In genomic region chr12:83323866-83324265, GRCh38 we compare ENCODE assay signal across 35 cellular contexts.
"Had no signal": no experiment of that assay in that cellular context is flagged by ENCODE, and none has a peak within 500 bp of the region (broad histone marks: within the 10 kb centered on the region; RNA-seq: fewer than 3 reads in every experiment).

No MANE protein-coding gene starts in this region.

- H3K4me3 ChIP-seq: ascending aorta, breast epithelium, cardiac muscle cell, colonic mucosa, esophagus squamous epithelium, gastroesophageal sphincter, heart right ventricle had no signal

- H3K27me3 ChIP-seq: ascending aorta, breast epithelium, cardiac muscle cell, colonic mucosa, esophagus squamous epithelium, gastroesophageal sphincter, heart right ventricle had no signal

- H3K9me3 Mint-ChIP-seq: activated CD4-positive, alpha-beta memory T cell treated with anti-CD3 and anti-CD28 coated beads for 36 hours; activated CD4-positive, alpha-beta T cell treated with anti-CD3 and anti-CD28 coated beads, Interleukin-2, amount 10 ng/mL, durations not matched to agents 24 days and 14 days; activated T-helper 1 cell treated with anti-CD3 and anti-CD28 coated beads, Interleukin-12 subunit alpha, Interleukin-12 subunit beta, Interleukin-2, Interleukin-4 antibody, amounts not matched to agents 30 ng/mL and 10 ng/mL and 1 ng/mL, durations not matched to agents 14 hours and 24 hours and 36 hours; T-helper 2 cell treated with Interferon-gamma antibody and Interleukin-4, amounts not matched to agents 5 μg/mL and 100 μg/mL, for 36 hours had no signal

- H3K4me1 Mint-ChIP-seq: activated CD4-positive, alpha-beta T cell treated with anti-CD3 and anti-CD28 coated beads for 36 hours; activated CD4-positive, alpha-beta T cell treated with anti-CD3 and anti-CD28 coated beads, Interleukin-2, amount 10 ng/mL, durations not matched to agents 24 days and 14 days; activated CD8-positive, alpha-beta memory T cell treated with anti-CD3 and anti-CD28 coated beads, Interleukin-2, amount 10 ng/mL, durations not matched to agents 7 days and 5 days; T-helper 17 cell had no signal

- H3K27ac Mint-ChIP-seq: activated CD4-positive, alpha-beta memory T cell treated with anti-CD3 and anti-CD28 coated beads for 36 hours; activated CD4-positive, alpha-beta T cell treated with anti-CD3 and anti-CD28 coated beads for 36 hours; activated CD4-positive, alpha-beta T cell treated with anti-CD3 and anti-CD28 coated beads, Interleukin-2, amount 10 ng/mL, durations not matched to agents 24 days and 14 days; activated CD8-positive, alpha-beta memory T cell treated with anti-CD3 and anti-CD28 coated beads, Interleukin-2, amount 10 ng/mL, durations not matched to agents 7 days and 5 days; activated CD8-positive, alpha-beta T cell treated with anti-CD3 and anti-CD28 coated beads, Interleukin-2, amount 10 ng/mL, durations not matched to agents 7 days and 5 days; activated naive CD8-positive, alpha-beta T cell; activated T-helper 1 cell treated with anti-CD3 and anti-CD28 coated beads, Interleukin-12 subunit alpha, Interleukin-12 subunit beta, Interleukin-2, Interleukin-4 antibody, amounts not matched to agents 30 ng/mL and 10 ng/mL and 1 ng/mL, durations not matched to agents 14 hours and 24 hours and 36 hours; activated T-helper 2 cell treated with anti-CD3 and anti-CD28 coated beads, Interferon-gamma antibody, Interleukin-2, Interleukin-4, amounts not matched to agents 10 μg/mL and 5 μg/mL and 100 μg/mL, durations not matched to agents 14 hours and 24 hours and 36 hours; brain; T-helper 17 cell; T-helper 2 cell treated with Interferon-gamma antibody and Interleukin-4, amounts not matched to agents 5 μg/mL and 100 μg/mL, for 36 hours had no signal

- ATAC-seq: activated CD4-positive, alpha-beta T cell treated with anti-CD3 and anti-CD28 coated beads for 36 hours; activated CD8-positive, alpha-beta memory T cell treated with anti-CD3 and anti-CD28 coated beads, Interleukin-2, amount 10 ng/mL, durations not matched to agents 7 days and 5 days; activated CD8-positive, alpha-beta T cell treated with anti-CD3 and anti-CD28 coated beads, Interleukin-2, amount 10 ng/mL, durations not matched to agents 7 days and 5 days; gastroesophageal sphincter; heart right ventricle; T-helper 17 cell had no signal

- H3K27me3 Mint-ChIP-seq: activated CD4-positive, alpha-beta memory T cell treated with anti-CD3 and anti-CD28 coated beads for 36 hours; activated CD4-positive, alpha-beta T cell treated with anti-CD3 and anti-CD28 coated beads for 36 hours; activated CD4-positive, alpha-beta T cell treated with anti-CD3 and anti-CD28 coated beads, Interleukin-2, amount 10 ng/mL, durations not matched to agents 24 days and 14 days; activated CD8-positive, alpha-beta memory T cell treated with anti-CD3 and anti-CD28 coated beads, Interleukin-2, amount 10 ng/mL, durations not matched to agents 7 days and 5 days; activated naive CD8-positive, alpha-beta T cell; T-helper 17 cell had no signal

- H3K4me1 ChIP-seq: ascending aorta, breast epithelium, colonic mucosa, esophagus squamous epithelium, heart right ventricle had no signal

- H3K9me3 ChIP-seq: ascending aorta, breast epithelium, colonic mucosa, esophagus squamous epithelium, gastroesophageal sphincter, heart right ventricle had no signal

- FAIRE-seq: endometrium, endothelial cell of umbilical vein had no signal

- H3K27ac ChIP-seq: ascending aorta, breast epithelium, cardiac muscle cell, colonic mucosa, epithelial cell of prostate, esophagus squamous epithelium, gastroesophageal sphincter, heart right ventricle had no signal

- H3K4me3 Mint-ChIP-seq: activated CD4-positive, alpha-beta memory T cell treated with anti-CD3 and anti-CD28 coated beads for 36 hours; activated CD4-positive, alpha-beta T cell treated with anti-CD3 and anti-CD28 coated beads for 36 hours; activated CD4-positive, alpha-beta T cell treated with anti-CD3 and anti-CD28 coated beads, Interleukin-2, amount 10 ng/mL, durations not matched to agents 24 days and 14 days; activated CD8-positive, alpha-beta memory T cell treated with anti-CD3 and anti-CD28 coated beads, Interleukin-2, amount 10 ng/mL, durations not matched to agents 7 days and 5 days; activated CD8-positive, alpha-beta T cell treated with anti-CD3 and anti-CD28 coated beads, Interleukin-2, amount 10 ng/mL, durations not matched to agents 7 days and 5 days; activated naive CD8-positive, alpha-beta T cell; activated T-helper 1 cell treated with anti-CD3 and anti-CD28 coated beads, Interleukin-12 subunit alpha, Interleukin-12 subunit beta, Interleukin-2, Interleukin-4 antibody, amounts not matched to agents 30 ng/mL and 10 ng/mL and 1 ng/mL, durations not matched to agents 14 hours and 24 hours and 36 hours; brain; T-helper 17 cell; T-helper 2 cell treated with Interferon-gamma antibody and Interleukin-4, amounts not matched to agents 5 μg/mL and 100 μg/mL, for 36 hours had no signal

- H3K36me3 Mint-ChIP-seq: activated CD4-positive, alpha-beta memory T cell treated with anti-CD3 and anti-CD28 coated beads for 36 hours; activated CD8-positive, alpha-beta memory T cell treated with anti-CD3 and anti-CD28 coated beads, Interleukin-2, amount 10 ng/mL, durations not matched to agents 7 days and 5 days; activated naive CD8-positive, alpha-beta T cell; brain had no signal

- H3K36me3 ChIP-seq: ascending aorta, breast epithelium, cardiac muscle cell, colonic mucosa, esophagus squamous epithelium, gastroesophageal sphincter had no signal

- DNase-seq: activated CD4-positive, alpha-beta memory T cell treated with anti-CD3 and anti-CD28 coated beads for 36 hours; activated CD4-positive, alpha-beta T cell treated with anti-CD3 and anti-CD28 coated beads for 36 hours; activated CD4-positive, alpha-beta T cell treated with anti-CD3 and anti-CD28 coated beads, Interleukin-2, amount 10 ng/mL, durations not matched to agents 24 days and 14 days; activated CD4-positive, CD25-positive, alpha-beta regulatory T cell; activated CD4-positive, CD25-positive, alpha-beta regulatory T cell treated with anti-CD3 and anti-CD28 coated beads, Interleukin-2, amount 50 U/mL, for 72 hours; activated CD8-positive, alpha-beta memory T cell treated with anti-CD3 and anti-CD28 coated beads, Interleukin-2, amount 10 ng/mL, durations not matched to agents 7 days and 5 days; activated CD8-positive, alpha-beta memory T cell treated with anti-CD3 and anti-CD28 coated beads, Interleukin-2, amount 50 U/mL, for 4 hours; activated CD8-positive, alpha-beta T cell treated with anti-CD3 and anti-CD28 coated beads, Interleukin-2, amount 10 ng/mL, durations not matched to agents 7 days and 5 days; activated effector memory CD4-positive, alpha-beta T cell treated with anti-CD3 and anti-CD28 coated beads, Interleukin-2, amount 50 U/mL, for 16 hours; activated naive CD4-positive, alpha-beta T cell; activated naive CD4-positive, alpha-beta T cell treated with anti-CD3 and anti-CD28 coated beads, Interleukin-2, amount 50 U/mL, for 16 hours; activated T-cell treated with anti-CD3 and anti-CD28 coated beads, Interleukin-2, amount 50 U/mL, for 1 hour; activated T-cell treated with anti-CD3 and anti-CD28 coated beads, Interleukin-2, amount 50 U/mL, for 48 hours; central memory CD4-positive, alpha-beta T cell; cerebellar nuclear complex; colonic mucosa; effector CD8-positive, alpha-beta T cell; esophagus squamous epithelium; foreskin melanocyte; heart right ventricle; T-helper 1 cell; T-helper 17 cell; T1000 had no signal
